20 cellular contexts compared by ENCODE assay signal in the genomic region with DNA sequence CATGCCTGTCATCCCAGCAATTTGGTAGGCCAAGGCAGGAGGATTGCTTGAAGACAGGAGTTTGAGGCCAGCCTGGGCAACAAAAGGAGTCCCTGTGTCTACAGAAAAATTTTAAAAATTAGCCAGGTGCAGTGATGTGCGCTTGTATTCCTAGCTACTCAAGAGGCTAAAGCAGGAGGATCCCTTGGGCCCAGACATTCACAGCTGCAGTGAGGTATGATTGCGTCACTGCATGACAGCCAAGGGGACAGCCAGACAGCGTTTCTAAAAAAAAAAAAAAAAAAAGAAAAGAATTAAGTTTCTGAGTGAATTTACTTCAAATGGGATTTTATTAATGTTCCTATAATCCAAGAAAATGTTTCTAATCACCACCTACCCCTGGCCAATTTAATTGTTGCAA.
DNase-seq lines count a peak whose midpoint lies in the region; ATAC-seq and TF ChIP-seq lines count a peak whose summit lies in the region.
"Had no signal": no experiment of that assay in that cellular context is flagged by ENCODE, and none has a peak within 500 bp of the region (broad histone marks: within the 10 kb centered on the region; RNA-seq: fewer than 3 reads in every experiment).

No MANE protein-coding gene starts in this region.

- H3K4me3 ChIP-seq in fibroblast of villous mesenchyme (ENCODE audit: low read depth, low read length) = no peak overlapping the region
- H3K4me3 ChIP-seq: gastroesophageal sphincter, HAP-1 had no signal

- POLR2A ChIA-PET in HEK293T (lab: Yijun Ruan, JAX) = no interaction called here

- CTCF ChIA-PET in HEK293T (lab: Yijun Ruan, JAX) = no interaction called here

- TF ChIP-seq CTCF in fibroblast of villous mesenchyme (IDR thresholded peaks at IDR 0.05; ENCODE audit: insufficient read depth, low read depth, low read length) = no peak

- ATAC-seq in esophagus mucosa = no peak
- no peak for ATAC-seq in HG03442 (IDR thresholded peaks at IDR 0.05; ENCODE audit: unreplicated experiment)
- no peak for ATAC-seq in HG02642 (IDR thresholded peaks at IDR 0.05; ENCODE audit: poor library complexity, unreplicated experiment)
- ATAC-seq: gastroesophageal sphincter; SK-N-SH treated with all-trans-retinoic acid at 6 μM for 48 hours; stimulated activated naive CD8-positive, alpha-beta T cell treated with anti-CD3 and anti-CD28 coated beads, Interleukin-15, Interleukin-2, amounts not matched to agents 100 U/mL and 50 U/mL, for 24 hours had no signal

- DNase-seq in KBM-7 (peak; percentile 12), NCI-H187 (lab: John Stamatoyannopoulos, UW) (peak; percentile 70 to 84), NCI-H345 (lab: John Stamatoyannopoulos, UW) (peak; percentile 49), fibroblast of villous mesenchyme (ENCODE audit: low read depth) (peak; percentile 5), HEK293T (ENCODE audit: extremely low spot score) (no peak)
- DNase-seq: activated CD4-positive, alpha-beta T cell treated with anti-CD3 and anti-CD28 coated beads, Interleukin-2, amount 50 U/mL, for 1 hour; activated naive CD8-positive, alpha-beta T cell treated with anti-CD3 and anti-CD28 coated beads, Interleukin-2, amount 10 ng/mL, durations not matched to agents 7 days and 5 days; cerebellar nuclear complex; effector CD4-positive, alpha-beta T cell; erythroblast; RPMI8226; small intestine; stimulated activated CD4-positive, alpha-beta T cell treated with anti-CD3 and anti-CD28 coated beads, Interleukin-4, amount 100 ng/mL, for 24 hours; stimulated activated naive CD8-positive, alpha-beta T cell treated with anti-CD3 and anti-CD28 coated beads, Interleukin-15, Interleukin-2, amounts not matched to agents 100 U/mL and 50 U/mL, for 24 hours had no signal

- in situ Hi-C loops in KBM-7 (cut with MboI; ENCODE audit: low pct_unique_long_range_greater_than_20kb, low sequenced_read_pairs) = no loop called here

TF ChIP-seq in HEK293T, 16 proteins besides CTCF, POLR2A, EP300 and RAD21:
- TF ChIP-seq FOXM1 (IDR thresholded peaks at IDR 0.05; ENCODE audit: borderline replicate concordance) = no peak
- TF ChIP-seq LEF1 (IDR thresholded peaks at IDR 0.05; ENCODE audit: borderline replicate concordance) = no peak
- no peak for TF ChIP-seq FOXA1 (IDR thresholded peaks at IDR 0.05)
- no peak for TF ChIP-seq ZNF384 (IDR thresholded peaks at IDR 0.05)
- TF ChIP-seq CTBP1 (IDR thresholded peaks at IDR 0.05; ENCODE audit: borderline replicate concordance) = no peak
- no peak for TF ChIP-seq TARDBP (IDR thresholded peaks at IDR 0.05)
- TF ChIP-seq L3MBTL2 (conservative IDR thresholded peaks at IDR 0.05) = no peak
- no peak for TF ChIP-seq SUZ12 (IDR thresholded peaks at IDR 0.05)
- no peak for TF ChIP-seq HDGF (IDR thresholded peaks at IDR 0.05; ENCODE audit: borderline replicate concordance)
- no peak for TF ChIP-seq SP1 (IDR thresholded peaks at IDR 0.05)
- TF ChIP-seq, protein P1, sequence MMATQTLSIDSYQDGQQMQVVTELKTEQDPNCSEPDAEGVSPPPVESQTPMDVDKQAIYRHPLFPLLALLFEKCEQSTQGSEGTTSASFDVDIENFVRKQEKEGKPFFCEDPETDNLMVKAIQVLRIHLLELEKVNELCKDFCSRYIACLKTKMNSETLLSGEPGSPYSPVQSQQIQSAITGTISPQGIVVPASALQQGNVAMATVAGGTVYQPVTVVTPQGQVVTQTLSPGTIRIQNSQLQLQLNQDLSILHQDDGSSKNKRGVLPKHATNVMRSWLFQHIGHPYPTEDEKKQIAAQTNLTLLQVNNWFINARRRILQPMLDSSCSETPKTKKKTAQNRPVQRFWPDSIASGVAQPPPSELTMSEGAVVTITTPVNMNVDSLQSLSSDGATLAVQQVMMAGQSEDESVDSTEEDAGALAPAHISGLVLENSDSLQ (IDR thresholded peaks at IDR 0.05) = no peak
